8 cellular contexts compared by ENCODE assay signal in the genomic region with DNA sequence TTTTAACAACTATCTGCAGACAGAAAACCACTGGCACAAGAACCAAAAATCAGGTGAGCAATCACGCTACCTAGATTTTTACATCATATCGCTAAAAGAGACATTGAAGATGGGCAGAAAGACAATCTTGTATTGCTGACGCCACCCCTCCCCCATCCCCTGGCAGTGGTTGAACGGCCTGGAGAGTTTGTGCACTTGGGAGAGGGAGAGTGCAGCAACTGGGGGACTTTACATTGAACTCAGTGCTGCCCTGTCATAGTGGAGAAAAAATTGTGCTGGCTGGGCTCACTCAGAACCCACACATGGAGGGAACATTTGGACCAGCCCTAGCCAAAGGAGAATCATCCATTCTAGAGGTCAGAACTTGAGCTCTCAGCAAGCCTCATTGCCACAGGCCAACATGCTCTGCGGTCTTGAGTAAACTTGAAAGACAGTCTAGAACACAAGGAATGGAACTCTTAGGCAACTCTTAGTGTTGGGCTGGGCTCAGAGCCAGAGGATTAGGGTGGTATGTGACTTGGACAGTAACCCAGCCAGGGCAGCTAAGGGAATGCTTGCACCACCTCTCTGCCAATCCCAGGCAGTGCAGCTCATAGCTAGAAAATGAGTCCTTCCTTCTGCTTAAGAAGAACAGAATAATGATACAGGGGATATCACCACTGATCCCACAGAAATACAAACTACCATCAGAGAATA.
DNase-seq lines count a peak whose midpoint lies in the region; ATAC-seq, FAIRE-seq and TF ChIP-seq lines count a peak whose summit lies in the region.

No MANE protein-coding gene starts in this region.

- no peaks in the 10 kb centered on the region for H3K9me3 ChIP-seq in endothelial cell of umbilical vein (replicated peaks; ENCODE audit: control insufficient read depth, insufficient read depth, low read length)

- TF ChIP-seq CTCF in AG09319 (IDR thresholded peaks at IDR 0.05; ENCODE audit: low read depth, low read length) (peak; percentile 56), endothelial cell of umbilical vein (IDR thresholded peaks at IDR 0.05; ENCODE audit: extremely low read depth in 1 of 2, insufficient read depth in 1 of 2, low read depth in 1 of 2, low read length in 2 of 2) (no peak)

- intact Hi-C loops in endothelial cell of umbilical vein (cut with micrococcal nuclease): no loop called here

- H3K9me1 ChIP-seq in endothelial cell of umbilical vein (replicated peaks; ENCODE audit: control insufficient read depth, extremely low read depth, insufficient read depth, low read length): no peaks in the 10 kb centered on the region

- no peaks in the 10 kb centered on the region for H3K4me1 ChIP-seq in endothelial cell of umbilical vein (ENCODE audit: control insufficient read depth, extremely low read depth, insufficient read depth, low read length)

- no peak overlapping the region for H3K4me3 ChIP-seq in endothelial cell of umbilical vein (replicated peaks in 1 of 3; ENCODE audit: insufficient read depth in 1 of 3, low read depth in 1 of 3, low read length in 3 of 3)

- H3K27me3 ChIP-seq in endothelial cell of umbilical vein (ENCODE audit: control insufficient read depth in 2 of 2, insufficient read depth in 2 of 2, low read length in 2 of 2): no peaks in the 10 kb centered on the region

- dilution Hi-C loops in endothelial cell of umbilical vein (cut with MboI; ENCODE audit: extremely low pct_ligation_motif_present, low sequenced_read_pairs): no loop called here

- POLR2A ChIA-PET in endothelial cell of umbilical vein (lab: Charles Lee): no interaction called here

- H3K27ac ChIP-seq in endothelial cell of umbilical vein (ENCODE audit: insufficient read depth, low read depth, low read length): no peak overlapping the region

- H3K36me3 Mint-ChIP-seq in natural killer cell treated with Interleukin-12 subunit alpha and Interleukin-12 subunit beta and Interleukin-15 and Interleukin-18, amount 100 ng/mL, for 72 hours: peaks cover 15% of the 10 kb centered on the region
- no peaks in the 10 kb centered on the region for H3K36me3 Mint-ChIP-seq in T-helper 2 cell treated with Interferon-gamma antibody and Interleukin-4, amounts not matched to agents 5 μg/mL and 100 μg/mL, for 36 hours (ENCODE audit: low read depth)

- no peak overlapping the region for H3K27ac Mint-ChIP-seq in natural killer cell treated with Interleukin-12 subunit alpha and Interleukin-12 subunit beta and Interleukin-15 and Interleukin-18, amount 100 ng/mL, for 72 hours
- H3K27ac Mint-ChIP-seq in T-helper 2 cell treated with Interferon-gamma antibody and Interleukin-4, amounts not matched to agents 5 μg/mL and 100 μg/mL, for 36 hours: no peak overlapping the region

- no peak for TF ChIP-seq POLR2A in endothelial cell of umbilical vein (IDR thresholded peaks at IDR 0.05; ENCODE audit: low read depth, low read length)

- no peak overlapping the region for H3K9ac ChIP-seq in endothelial cell of umbilical vein (replicated peaks; ENCODE audit: extremely low read depth, insufficient read depth, low read length)

- no peak overlapping the region for H2AFZ ChIP-seq in endothelial cell of umbilical vein (ENCODE audit: low read depth, low read length)

- H3K4me3 Mint-ChIP-seq in natural killer cell treated with Interleukin-12 subunit alpha and Interleukin-12 subunit beta and Interleukin-15 and Interleukin-18, amount 100 ng/mL, for 72 hours: no peak overlapping the region
- no peak overlapping the region for H3K4me3 Mint-ChIP-seq in T-helper 2 cell treated with Interferon-gamma antibody and Interleukin-4, amounts not matched to agents 5 μg/mL and 100 μg/mL, for 36 hours

- no peaks in the 10 kb centered on the region for H3K4me1 Mint-ChIP-seq in natural killer cell treated with Interleukin-12 subunit alpha and Interleukin-12 subunit beta and Interleukin-15 and Interleukin-18, amount 100 ng/mL, for 72 hours (ENCODE audit: low read depth in 2 of 2)
- no peaks in the 10 kb centered on the region for H3K4me1 Mint-ChIP-seq in T-helper 2 cell treated with Interferon-gamma antibody and Interleukin-4, amounts not matched to agents 5 μg/mL and 100 μg/mL, for 36 hours (ENCODE audit: low read depth)

- no peaks in the 10 kb centered on the region for H3K36me3 ChIP-seq in endothelial cell of umbilical vein (ENCODE audit: control insufficient read depth in 2 of 2, extremely low read depth in 1 of 2, insufficient read depth in 2 of 2, low read length in 2 of 2)

- no peaks in the 10 kb centered on the region for H3K79me2 ChIP-seq in endothelial cell of umbilical vein (ENCODE audit: control insufficient read depth, insufficient read depth, low read length)

- H3K9me3 Mint-ChIP-seq in natural killer cell treated with Interleukin-12 subunit alpha and Interleukin-12 subunit beta and Interleukin-15 and Interleukin-18, amount 100 ng/mL, for 72 hours: peaks cover 8% of the 10 kb centered on the region
- peaks cover 10% of the 10 kb centered on the region for H3K9me3 Mint-ChIP-seq in T-helper 2 cell treated with Interferon-gamma antibody and Interleukin-4, amounts not matched to agents 5 μg/mL and 100 μg/mL, for 36 hours

- no peak overlapping the region for H3K4me2 ChIP-seq in endothelial cell of umbilical vein (ENCODE audit: insufficient read depth, low read length)

- CTCF ChIA-PET in endothelial cell of umbilical vein (lab: Charles Lee): interaction anchor here (0.7 to 1.1 kb wide), 3 partner anchors 9 to 169 kb away, joined by 3 to 4 read pairs (median 3); no protein-coding TSS in a partner anchor

- no peak for ATAC-seq in natural killer cell treated with Interleukin-12 subunit alpha and Interleukin-12 subunit beta and Interleukin-15 and Interleukin-18, amount 100 ng/mL, for 72 hours

- H3K27me3 Mint-ChIP-seq in natural killer cell treated with Interleukin-12 subunit alpha and Interleukin-12 subunit beta and Interleukin-15 and Interleukin-18, amount 100 ng/mL, for 72 hours: no peaks in the 10 kb centered on the region
- no peaks in the 10 kb centered on the region for H3K27me3 Mint-ChIP-seq in T-helper 2 cell treated with Interferon-gamma antibody and Interleukin-4, amounts not matched to agents 5 μg/mL and 100 μg/mL, for 36 hours (ENCODE audit: low read depth)

- no peak for FAIRE-seq in endothelial cell of umbilical vein (lab: Jason Lieb, UNC)

- BruUV-seq in endothelial cell of umbilical vein (replicated peaks; lab: Mats Ljungman, UMichigan): no TSS peak

- H4K20me1 ChIP-seq in endothelial cell of umbilical vein (replicated peaks; ENCODE audit: control insufficient read depth, extremely low read depth, insufficient read depth, low read length): no peaks in the 10 kb centered on the region

- DNase-seq in AG09319 (ENCODE audit: extremely low read depth, low read depth) (peak; percentile 95), MV-4-11 (lab: John Stamatoyannopoulos, UW) (peak; percentile 65), endothelial cell of umbilical vein (ENCODE audit: low read depth, low spot score) (peak; percentile 15), medulla oblongata (ENCODE audit: extremely low spot score) (peak; percentile 56), CD1c-positive myeloid dendritic cell (ENCODE audit: extremely low spot score) (no peak), COR-L47 (lab: John Stamatoyannopoulos, UW) (no peak)
- no peak for DNase-seq in natural killer cell treated with Interleukin-12 subunit alpha and Interleukin-12 subunit beta and Interleukin-15 and Interleukin-18, amount 100 ng/mL, for 72 hours (ENCODE audit: low spot score)
- DNase-seq in T-helper 2 cell treated with Interferon-gamma antibody and Interleukin-4, amounts not matched to agents 5 μg/mL and 100 μg/mL, for 36 hours (ENCODE audit: low spot score): no peak

TF ChIP-seq in endothelial cell of umbilical vein, 7 proteins besides CTCF, POLR2A, EP300 and RAD21:
- TF ChIP-seq GATA2 (IDR thresholded peaks at IDR 0.05; ENCODE audit: insufficient read depth, insufficient read length, low read depth, low read length) (no peak), MYC (IDR thresholded peaks at IDR 0.05; ENCODE audit: low read depth, low read length) (no peak), POLR2AphosphoS5 (IDR thresholded peaks at IDR 0.05; ENCODE audit: insufficient read depth, low read depth, low read length) (no peak), JUN (IDR thresholded peaks at IDR 0.05; ENCODE audit: borderline replicate concordance, insufficient read depth, insufficient read length, low read depth) (no peak), FOS (IDR thresholded peaks at IDR 0.05; ENCODE audit: borderline replicate concordance, insufficient read depth, low read length) (no peak), EZH2 (IDR thresholded peaks at IDR 0.05; ENCODE audit: borderline replicate concordance, low read depth, low read length, severe bottlenecking) (no peak)
- TF ChIP-seq, protein P1, sequence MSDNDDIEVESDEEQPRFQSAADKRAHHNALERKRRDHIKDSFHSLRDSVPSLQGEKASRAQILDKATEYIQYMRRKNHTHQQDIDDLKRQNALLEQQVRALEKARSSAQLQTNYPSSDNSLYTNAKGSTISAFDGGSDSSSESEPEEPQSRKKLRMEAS (IDR thresholded peaks at IDR 0.05; ENCODE audit: insufficient read depth, insufficient read length): no peak

Comparison
In these comparisons a context has a peak if more than half of its experiments do, and no peak if none do; other contexts are left out.
1. DNase-seq: peak in AG09319 (single experiment), MV-4-11 (single experiment), endothelial cell of umbilical vein (single experiment) and medulla oblongata (single experiment); none in natural killer cell treated with Interleukin-12 subunit alpha and Interleukin-12 subunit beta and Interleukin-15 and Interleukin-18, amount 100 ng/mL, for 72 hours (single experiment), CD1c-positive myeloid dendritic cell (single experiment), COR-L47 (single experiment) and T-helper 2 cell treated with Interferon-gamma antibody and Interleukin-4, amounts not matched to agents 5 μg/mL and 100 μg/mL, for 36 hours (single experiment).